ENCODE assay signal across 17 cellular contexts in the genomic region with DNA sequence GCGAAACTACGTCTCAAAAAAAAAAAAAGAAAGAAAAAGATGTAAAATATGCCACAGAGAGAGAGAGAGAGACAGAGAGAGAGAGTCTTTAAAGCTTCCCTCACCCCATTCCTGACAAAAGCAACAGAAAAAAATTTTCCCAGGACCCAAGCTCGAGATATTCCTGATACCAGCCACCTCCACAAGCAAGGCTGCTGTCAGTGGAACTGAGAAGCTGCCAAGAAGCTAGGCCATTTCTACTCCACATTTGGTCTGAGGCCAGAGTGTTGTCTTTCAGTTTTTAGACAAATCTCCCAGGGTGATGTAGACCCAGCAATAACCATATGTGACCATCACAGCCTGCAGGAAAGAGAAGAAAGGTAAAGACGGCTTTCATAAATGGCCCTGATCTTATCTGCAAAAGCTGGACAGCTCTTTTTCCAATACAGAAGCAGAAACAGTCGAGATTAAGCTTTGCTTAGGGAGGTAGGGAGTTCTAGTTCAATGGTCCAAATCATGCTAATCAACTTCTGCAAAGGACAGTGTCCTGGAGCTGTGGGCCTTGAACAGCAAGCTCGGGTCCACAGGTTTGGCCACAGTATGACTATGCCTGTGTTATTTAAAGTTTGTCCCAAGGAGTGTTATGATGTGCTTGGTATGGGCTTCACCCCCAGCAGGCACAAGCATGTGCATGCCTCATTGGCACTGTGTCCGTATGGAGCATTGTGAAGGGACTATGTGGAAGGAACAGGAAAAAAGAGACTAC.
DNase-seq lines count a peak whose midpoint lies in the region; ATAC-seq, FAIRE-seq and TF ChIP-seq lines count a peak whose summit lies in the region.
"Had no signal": no experiment of that assay in that cellular context is flagged by ENCODE, and none has a peak within 500 bp of the region (broad histone marks: within the 10 kb centered on the region; RNA-seq: fewer than 3 reads in every experiment).

No MANE protein-coding gene starts in this region.

- ATAC-seq in GM19395 (IDR thresholded peaks at IDR 0.05; ENCODE audit: unreplicated experiment) = no peak
- ATAC-seq: PC-3 had no signal

- DNase-seq in GM18507 (ENCODE audit: extremely low spot score, insufficient read length, low read depth) (no peak), NCI-H446 treated with DMSO at 0.1 percent for 48 hours (lab: John Stamatoyannopoulos, UW) (peak; percentile 59), fibroblast of the aortic adventitia (ENCODE audit: low read depth) (peak; percentile 46), renal cortical epithelial cell (ENCODE audit: low read depth) (peak; percentile 49), ecto neural progenitor cell (ENCODE audit: low spot score) (no peak), Peyer's patch (no peak)
- DNase-seq: activated CD4-positive, alpha-beta T cell treated with anti-CD3 and anti-CD28 coated beads, Interleukin-2, amount 50 U/mL, for 48 hours; activated T-cell treated with anti-CD3 and anti-CD28 coated beads, Interleukin-2, amount 50 U/mL, for 48 hours; BE2C; foreskin fibroblast; NCI-H2029; NCI-H526; PC-3 had no signal

- TF ChIP-seq POLR2A in Peyer's patch (IDR thresholded peaks at IDR 0.05) = no peak

- H3K36me3 ChIP-seq in Peyer's patch = no peaks in the 10 kb centered on the region
- H3K36me3 ChIP-seq: BE2C, thoracic aorta had no signal

- H3K4me3 ChIP-seq in fibroblast of the aortic adventitia (ENCODE audit: low read depth, low read length) (no peak overlapping the region), Peyer's patch (no peak overlapping the region)
- H3K4me3 ChIP-seq: lung, thoracic aorta had no signal

- no peak for TF ChIP-seq CTCF in fibroblast of the aortic adventitia (IDR thresholded peaks at IDR 0.05; ENCODE audit: insufficient read depth, low read length)
- no peak for TF ChIP-seq CTCF in Peyer's patch (IDR thresholded peaks at IDR 0.05)

- no peaks in the 10 kb centered on the region for H3K27me3 ChIP-seq in Peyer's patch
- H3K27me3 ChIP-seq: BE2C had no signal

- peak; percentile 24 for FAIRE-seq in GM18507 (lab: Jason Lieb, UNC)
- FAIRE-seq: D721Med had no signal

- H3K9me3 ChIP-seq in Peyer's patch = no peaks in the 10 kb centered on the region
- H3K9me3 ChIP-seq: BE2C, thoracic aorta had no signal

- peaks cover 4 to 18% (median 12%) of the 10 kb centered on the region in 4 donors for H3K4me1 ChIP-seq in Peyer's patch

- no peak overlapping the region for H3K27ac ChIP-seq in Peyer's patch
- H3K27ac ChIP-seq: thoracic aorta had no signal

Comparison
In these comparisons a context has a peak if more than half of its experiments do, and no peak if none do; other contexts are left out.
1. DNase-seq: peak in NCI-H446 treated with DMSO at 0.1 percent for 48 hours (single experiment), fibroblast of the aortic adventitia (single experiment) and renal cortical epithelial cell (single experiment); none in GM18507 (single experiment), ecto neural progenitor cell (single experiment) and Peyer's patch (0 of 3).